ENCODE assay signal across 1 cellular context in genomic region chr2:80304522-80304878, GRCh38.
TF ChIP-seq lines count a peak whose summit lies in the region.

TSS of gene LRRTM1 (minus strand) at chr2:80304752. CDS start at chr2:80303819, 933 bp downstream.

TF ChIP-seq in HEK293, 187 proteins besides CTCF, POLR2A, EP300 and RAD21 (continued from another document):
- no peak for TF ChIP-seq PRDM10 (tag by site-specific recombination; IDR thresholded peaks at IDR 0.05)
- TF ChIP-seq ZNF24 (tag by site-specific recombination; IDR thresholded peaks at IDR 0.05), result no peak
- no peak for TF ChIP-seq ZNF184 (tag by site-specific recombination; IDR thresholded peaks at IDR 0.05)
- no peak for TF ChIP-seq PBX3 (CRISPR knock-in tag; IDR thresholded peaks at IDR 0.05)
- TF ChIP-seq MEIS1 (CRISPR knock-in tag; IDR thresholded peaks at IDR 0.05; ENCODE audit: borderline replicate concordance), result no peak
- TF ChIP-seq ZNF19 (tag by site-specific recombination; IDR thresholded peaks at IDR 0.05; ENCODE audit: low read depth), result no peak
- TF ChIP-seq ZNF660 (tag by site-specific recombination; IDR thresholded peaks at IDR 0.05), result no peak
- TF ChIP-seq ZNF362 (tag by site-specific recombination; IDR thresholded peaks at IDR 0.05), result no peak
- TF ChIP-seq ZNF626 (tag by site-specific recombination; IDR thresholded peaks at IDR 0.05), result no peak
- no peak for TF ChIP-seq ZNF830 (tag by site-specific recombination; IDR thresholded peaks at IDR 0.05; ENCODE audit: low read depth)
- TF ChIP-seq PRDM2 (tag by site-specific recombination; IDR thresholded peaks at IDR 0.05; ENCODE audit: borderline replicate concordance), result no peak
